8 cellular contexts compared by ENCODE assay signal in genomic region chr6:35327349-35328027, GRCh38. TPM values are rescaled to one million over a fixed set of nuclear protein-coding genes. Genes with fewer than 3 reads are reported as not detected.
DNase-seq lines count a peak whose midpoint lies in the region; TF ChIP-seq lines count a peak whose summit lies in the region.

No MANE protein-coding gene starts in this region.

- peak; percentile 65 for TF ChIP-seq CTCF in A673 (conservative IDR thresholded peaks at IDR 0.05; ENCODE audit: low read depth, low read length)
- TF ChIP-seq CTCF in GM13977 (IDR thresholded peaks at IDR 0.05; ENCODE audit: extremely low read depth, insufficient read depth, missing control alignments): peak; percentile 74
- TF ChIP-seq CTCF in MM.1S (IDR thresholded peaks at IDR 0.05; ENCODE audit: low read length): peak; percentile 81
- TF ChIP-seq CTCF in ascending aorta (IDR thresholded peaks at IDR 0.05): peak; percentile 44 to 64 (median 51)

- intact Hi-C loops in A673 (cut with micrococcal nuclease; ENCODE audit: unreplicated experiment): no loop called here
- intact Hi-C loops in ascending aorta (cut with DNase I): loop anchor here (5.0 kb wide), 1 partner anchor 35 kb away; no protein-coding TSS in a partner anchor

- in situ Hi-C loops in GM13977 (cut with MboI; ENCODE audit: low pct_unique_long_range_greater_than_20kb, low sequenced_read_pairs, unreplicated experiment): loop anchor here (10.0 kb wide), 1 partner anchor 127 kb away; the partner anchor contains the start of gene FANCE

- H3K4me2 ChIP-seq in MM.1S (ENCODE audit: low read depth, low read length): peak overlapping the region; percentile 36

- no peaks in the 10 kb centered on the region for H4K20me1 ChIP-seq in MM.1S (ENCODE audit: insufficient read depth, low read length)

- CTCF ChIA-PET in A673 (lab: Charles Lee): no interaction called here

- H3K27ac ChIP-seq in A673 (ENCODE audit: low read depth, low read length, poor library complexity, severe bottlenecking) (no peak overlapping the region), MM.1S (ENCODE audit: low read length) (peak overlapping the region; percentile 6; the same call in 1 of the 2 replicates), ascending aorta (no peak overlapping the region)

- no TSS peak for BruUV-seq in A673 (replicated peaks; lab: Mats Ljungman, UMichigan)

- H3K9me3 ChIP-seq in A673 (ENCODE audit: low read depth, low read length, poor library complexity, severe bottlenecking) (peaks cover 4% of the 10 kb centered on the region), MM.1S (replicated peaks; ENCODE audit: insufficient read depth, low read length) (no peaks in the 10 kb centered on the region), ascending aorta (no peaks in the 10 kb centered on the region)

- H3K9ac ChIP-seq in MM.1S (ENCODE audit: low read length): peak overlapping the region; percentile 11; the same call in 1 of the 2 replicates

- POLR2A ChIA-PET in A673 (lab: Charles Lee; ENCODE audit: low non-redundant PET): no interaction called here

- DNase-seq in A673 (ENCODE audit: low spot score) (peak; percentile 68), GM13977 (ENCODE audit: low spot score) (peak; percentile 79), MM.1S (peak; percentile 80), T1000 (lab: John Stamatoyannopoulos, UW) (peak; percentile 8), ascending aorta (ENCODE audit: low spot score in 2 of 2) (peak in 1 of 2 donors; percentile 77), iPS-NIHi7 (ENCODE audit: extremely low spot score) (peak; percentile 86), cerebellar nuclear complex (lab: John Stamatoyannopoulos, UW) (no peak)
- peak; percentile 72 for DNase-seq in stimulated activated CD4-positive, alpha-beta T cell treated with anti-CD3 and anti-CD28 coated beads, Interleukin-1b, Interleukin-23, amount 100 ng/mL, for 48 hours

- H2AFZ ChIP-seq in MM.1S (ENCODE audit: low read length): peak overlapping the region; percentile 41; the same call in 1 of the 2 replicates

- H3K4me1 ChIP-seq in A673 (ENCODE audit: insufficient read depth, low read length, poor library complexity, severe bottlenecking) (no peaks in the 10 kb centered on the region), MM.1S (ENCODE audit: low read length) (peaks cover 11% of the 10 kb centered on the region; the same call in 1 of the 2 replicates), ascending aorta (no peaks in the 10 kb centered on the region)

- H3K4me3 ChIP-seq in A673 (ENCODE audit: low read depth, low read length, poor library complexity, severe bottlenecking) (no peak overlapping the region), MM.1S (ENCODE audit: low read length) (peak overlapping the region; percentile 2; the same call in 1 of the 2 replicates), ascending aorta (no peak overlapping the region)

- H3K36me3 ChIP-seq in A673 (ENCODE audit: insufficient read depth, low read length, poor library complexity, severe bottlenecking): no peaks in the 10 kb centered on the region
- H3K36me3 ChIP-seq in MM.1S (replicated peaks; ENCODE audit: insufficient read depth, low read length): no peaks in the 10 kb centered on the region
- no peaks in the 10 kb centered on the region for H3K36me3 ChIP-seq in ascending aorta

- no peaks in the 10 kb centered on the region for H3K79me2 ChIP-seq in MM.1S (ENCODE audit: low read length)

- H3K27me3 ChIP-seq in A673 (replicated peaks; ENCODE audit: insufficient read depth, low read depth, low read length, poor library complexity) (no peaks in the 10 kb centered on the region), MM.1S (replicated peaks; ENCODE audit: insufficient read depth, low read length) (no peaks in the 10 kb centered on the region), ascending aorta (no peaks in the 10 kb centered on the region)

- no peaks in the 10 kb centered on the region for H3K9me2 ChIP-seq in MM.1S (replicated peaks; ENCODE audit: insufficient read depth, low read length)

- H3F3A ChIP-seq in MM.1S (ENCODE audit: insufficient read depth, low read length): no peaks in the 10 kb centered on the region

RNA-seq across cellular contexts. Expression of gene PPARD, which starts 14.9 kb away (rescaled TPM):
- total RNA-seq in A673 (2021) (13.8 and 15.4 TPM in 2 replicates), ascending aorta (21.1 TPM)

RNA-seq across cellular contexts. Expression of gene DEF6, which starts 29.9 kb away (rescaled TPM):
- total RNA-seq in A673 (2021): 0.37 and 0.44 TPM in 2 replicates
- total RNA-seq in ascending aorta: 20.1 TPM

Comparison
In these comparisons a context has a peak if more than half of its experiments do, and no peak if none do; other contexts are left out.
1. DNase-seq: peak in A673 (single experiment), GM13977 (single experiment), MM.1S (single experiment), T1000 (single experiment), iPS-NIHi7 (single experiment) and stimulated activated CD4-positive, alpha-beta T cell treated with anti-CD3 and anti-CD28 coated beads, Interleukin-1b, Interleukin-23, amount 100 ng/mL, for 48 hours (single experiment); none in cerebellar nuclear complex (0 of 2).
2. RNA of gene DEF6, which starts 29.9 kb away (total RNA-seq): 20.1 TPM in ascending aorta (single experiment); 0.37 to 0.44 TPM in A673; every median in the first group is over 10 times any median in the second.
3. Peak in every context shown above with its lines, with median percentiles within 50 percentile points of each other: CTCF ChIP-seq.